In genomic region chr2:43958397-43959275, GRCh38 we compare ENCODE assay signal across 33 cellular contexts.
"Had no signal": no experiment of that assay in that cellular context is flagged by ENCODE, and none has a peak within 500 bp of the region (broad histone marks: within the 10 kb centered on the region; RNA-seq: fewer than 3 reads in every experiment).

No MANE protein-coding gene starts in this region.

- H3K9me3 Mint-ChIP-seq: activated T-cell treated with anti-CD3 and anti-CD28 coated beads, Interleukin-2, amount 50 U/mL, for 24 hours; activated T-helper 17 cell treated with anti-CD3 and anti-CD28 coated beads, Interleukin-2, amount 50 U/mL, for 72 hours; immature natural killer cell; natural killer cell treated with Interleukin-12 subunit alpha and Interleukin-12 subunit beta and Interleukin-15 and Interleukin-18, amount 100 ng/mL, for 72 hours; stimulated activated memory B cell treated with anti-CD40 and anti-IgM and Interleukin-4, amounts not matched to agents 10 μg/mL and 1 μg/mL and 100 μg/mL, for 72 hours; stimulated activated naive CD8-positive, alpha-beta T cell treated with anti-CD3 and anti-CD28 coated beads, Interleukin-15, amount 100 ng/mL, for 72 hours had no signal

- FAIRE-seq: small intestine had no signal

- H3K27me3 Mint-ChIP-seq: activated T-cell treated with anti-CD3 and anti-CD28 coated beads, Interleukin-2, amount 50 U/mL, for 24 hours; activated T-helper 17 cell treated with anti-CD3 and anti-CD28 coated beads, Interleukin-2, amount 50 U/mL, for 72 hours; natural killer cell treated with Interleukin-12 subunit alpha and Interleukin-12 subunit beta and Interleukin-15 and Interleukin-18, amount 100 ng/mL, for 72 hours; progenitor cell of endocrine pancreas; stimulated activated memory B cell treated with anti-CD40 and anti-IgM and Interleukin-4, amounts not matched to agents 10 μg/mL and 1 μg/mL and 100 μg/mL, for 72 hours; stimulated activated naive CD8-positive, alpha-beta T cell treated with anti-CD3 and anti-CD28 coated beads, Interleukin-15, amount 100 ng/mL, for 72 hours had no signal

- H3K4me3 ChIP-seq: body of pancreas, heart left ventricle, left ventricle myocardium inferior, lung, mucosa of descending colon, ovary, sigmoid colon, upper lobe of left lung had no signal

- H3K27me3 ChIP-seq: body of pancreas, heart left ventricle, ovary, sigmoid colon, upper lobe of left lung had no signal

- H3K4me1 ChIP-seq: body of pancreas, heart left ventricle, left ventricle myocardium inferior, sigmoid colon, upper lobe of left lung had no signal

- H3K27ac ChIP-seq: body of pancreas, heart left ventricle, left ventricle myocardium inferior, ovary, sigmoid colon, upper lobe of left lung had no signal

- ATAC-seq: activated T-helper 17 cell treated with anti-CD3 and anti-CD28 coated beads, Interleukin-2, amount 50 U/mL, for 72 hours; body of pancreas; esophagus mucosa; heart left ventricle; mucosa of descending colon; natural killer cell treated with Interleukin-12 subunit alpha and Interleukin-12 subunit beta and Interleukin-15 and Interleukin-18, amount 100 ng/mL, for 72 hours; stimulated activated memory B cell treated with anti-CD40 and anti-IgM and Interleukin-4, amounts not matched to agents 10 μg/mL and 1 μg/mL and 100 μg/mL, for 72 hours; stimulated activated naive CD8-positive, alpha-beta T cell treated with anti-CD3 and anti-CD28 coated beads, Interleukin-15, amount 100 ng/mL, for 72 hours had no signal

- H3K4me1 Mint-ChIP-seq: activated T-helper 17 cell treated with anti-CD3 and anti-CD28 coated beads, Interleukin-2, amount 50 U/mL, for 72 hours; stimulated activated memory B cell treated with anti-CD40 and anti-IgM and Interleukin-4, amounts not matched to agents 10 μg/mL and 1 μg/mL and 100 μg/mL, for 72 hours; stimulated activated naive CD8-positive, alpha-beta T cell treated with anti-CD3 and anti-CD28 coated beads, Interleukin-15, amount 100 ng/mL, for 72 hours had no signal

- H3K36me3 ChIP-seq: ovary had no signal

- DNase-seq: activated CD4-positive, alpha-beta T cell treated with anti-CD3 and anti-CD28 coated beads for 4 hours; activated CD4-positive, alpha-beta T cell treated with anti-CD3 and anti-CD28 coated beads, Interleukin-2, amount 50 U/mL, for 4 hours; activated CD8-positive, alpha-beta memory T cell treated with anti-CD3 and anti-CD28 coated beads for 24 hours; activated CD8-positive, alpha-beta memory T cell treated with anti-CD3 and anti-CD28 coated beads, Interleukin-2, amount 50 U/mL, for 4 hours; activated gamma-delta T cell treated with Interleukin-2 at 50 U/mL for 16 hours; activated naive CD4-positive, alpha-beta T cell treated with anti-CD3 and anti-CD28 coated beads, Interleukin-2, amount 50 U/mL, for 16 hours; activated T-cell treated with anti-CD3 and anti-CD28 coated beads, Interleukin-2, amount 50 U/mL, for 24 hours; anterior cingulate cortex; body of pancreas; foreskin fibroblast; heart left ventricle; hypothalamus; immature natural killer cell; kidney glomerular epithelial cell; left ventricle myocardium inferior; mesendoderm; mucosa of descending colon; ovary; retina; sigmoid colon; small intestine; stimulated activated CD4-positive, alpha-beta T cell treated with anti-CD3 and anti-CD28 coated beads, Interleukin-1b, Interleukin-23, amount 100 ng/mL, for 48 hours; stimulated activated CD4-positive, alpha-beta T cell treated with anti-CD3 and anti-CD28 coated beads, Interleukin-4, amount 100 ng/mL, for 4 hours; stimulated activated CD8-positive, alpha-beta memory T cell treated with anti-CD3 and anti-CD28 coated beads, Interleukin-4, amount 100 ng/mL, for 48 hours; stimulated activated naive CD8-positive, alpha-beta T cell treated with anti-CD3 and anti-CD28 coated beads, Interleukin-15, amount 100 ng/mL, for 72 hours; substantia nigra; upper lobe of left lung had no signal

- H3K4me3 Mint-ChIP-seq: activated T-cell treated with anti-CD3 and anti-CD28 coated beads, Interleukin-2, amount 50 U/mL, for 24 hours; activated T-helper 17 cell treated with anti-CD3 and anti-CD28 coated beads, Interleukin-2, amount 50 U/mL, for 72 hours; immature natural killer cell; natural killer cell treated with Interleukin-12 subunit alpha and Interleukin-12 subunit beta and Interleukin-15 and Interleukin-18, amount 100 ng/mL, for 72 hours; stimulated activated memory B cell treated with anti-CD40 and anti-IgM and Interleukin-4, amounts not matched to agents 10 μg/mL and 1 μg/mL and 100 μg/mL, for 72 hours; stimulated activated naive CD8-positive, alpha-beta T cell treated with anti-CD3 and anti-CD28 coated beads, Interleukin-15, amount 100 ng/mL, for 72 hours had no signal

- H3K9me3 ChIP-seq: body of pancreas, heart left ventricle, left ventricle myocardium inferior, mucosa of descending colon, ovary, sigmoid colon, upper lobe of left lung had no signal

- H3K27ac Mint-ChIP-seq: activated T-cell treated with anti-CD3 and anti-CD28 coated beads, Interleukin-2, amount 50 U/mL, for 24 hours; activated T-helper 17 cell treated with anti-CD3 and anti-CD28 coated beads, Interleukin-2, amount 50 U/mL, for 72 hours; immature natural killer cell; natural killer cell treated with Interleukin-12 subunit alpha and Interleukin-12 subunit beta and Interleukin-15 and Interleukin-18, amount 100 ng/mL, for 72 hours; progenitor cell of endocrine pancreas; stimulated activated memory B cell treated with anti-CD40 and anti-IgM and Interleukin-4, amounts not matched to agents 10 μg/mL and 1 μg/mL and 100 μg/mL, for 72 hours had no signal
